20 cellular contexts compared by ENCODE assay signal in genomic region chr1:115879977-115880376, GRCh38. TPM values are rescaled to one million over a fixed set of nuclear protein-coding genes. Genes with fewer than 3 reads are reported as not detected.
A peak's percentile ranks its signal among the peaks of the same experiment; 100 is the strongest.
DNase-seq lines count a peak whose midpoint lies in the region; ATAC-seq and TF ChIP-seq lines count a peak whose summit lies in the region.
"Had no signal": no experiment of that assay in that cellular context is flagged by ENCODE, and none has a peak within 500 bp of the region (broad histone marks: within the 10 kb centered on the region; RNA-seq: fewer than 3 reads in every experiment).

No MANE protein-coding gene starts in this region.

- no peaks in the 10 kb centered on the region for H3K9me3 ChIP-seq in mucosa of descending colon
- H3K9me3 ChIP-seq: SJSA1, tibial nerve had no signal

- H3K36me3 ChIP-seq in mucosa of descending colon (ENCODE audit: low read depth), result no peaks in the 10 kb centered on the region
- H3K36me3 ChIP-seq: SJSA1, tibial nerve had no signal

- intact Hi-C loops in mucosa of descending colon (cut with DNase I, micrococcal nuclease), result no loop called here

- H3K4me3 ChIP-seq in GM12865 (ENCODE audit: low read depth, low read length), result no peak overlapping the region
- H3K4me3 ChIP-seq in mucosa of descending colon, result no peak overlapping the region
- H3K4me3 ChIP-seq: SJSA1, tibial nerve had no signal

- H3K27ac ChIP-seq in foreskin keratinocyte, result no peak overlapping the region
- H3K27ac ChIP-seq: SJSA1, tibial nerve had no signal

- peaks cover 6% of the 10 kb centered on the region for H3K4me1 ChIP-seq in foreskin keratinocyte
- H3K4me1 ChIP-seq in mucosa of descending colon (ENCODE audit: low read depth), result no peaks in the 10 kb centered on the region
- H3K4me1 ChIP-seq: tibial nerve had no signal

- no peak for ATAC-seq in foreskin keratinocyte
- ATAC-seq in mucosa of descending colon, result no peak
- ATAC-seq: left cardiac atrium; stimulated activated naive B cell treated with anti-CD40 and anti-IgM and Interleukin-4, amounts not matched to agents 10 μg/mL and 1 μg/mL and 100 μg/mL, for 72 hours had no signal

- DNase-seq in DMS 273 treated with DMSO at 0.1 percent for 48 hours (lab: John Stamatoyannopoulos, UW) (peak; percentile 8), GM12865 (ENCODE audit: low read depth) (no peak), NCI-H69 (lab: John Stamatoyannopoulos, UW) (peak; percentile 52), foreskin keratinocyte (peak in 1 of 2 donors; percentile 1), epidermal melanocyte (ENCODE audit: insufficient read length, low spot score) (no peak), mucosa of gallbladder (ENCODE audit: low spot score) (no peak), LoVo (ENCODE audit: low spot score) (no peak), mucosa of descending colon (no peak)
- DNase-seq: effector CD4-positive, alpha-beta T cell; EL; left cardiac atrium; NCI-H1930; NK-92 treated with Interleukin-12 subunit alpha and Interleukin-12 subunit beta, amount 100 ng/mL, for 24 hours; stimulated activated naive B cell treated with anti-CD40 and anti-IgM and Interleukin-4, amounts not matched to agents 10 μg/mL and 1 μg/mL and 100 μg/mL, for 72 hours; T-helper 9 cell had no signal

- H3K27me3 ChIP-seq in foreskin keratinocyte, result peaks cover 3% of the 10 kb centered on the region
- H3K27me3 ChIP-seq: tibial nerve had no signal

- TF ChIP-seq CTCF in GM12865 (IDR thresholded peaks at IDR 0.05; ENCODE audit: insufficient read depth, low read depth, low read length, missing control alignments) (peak; percentile 5), foreskin keratinocyte (conservative IDR thresholded peaks at IDR 0.05) (peak; percentile 36), mucosa of descending colon (IDR thresholded peaks at IDR 0.05) (no peak)

RNA-seq across cellular contexts. Expression of gene NHLH2, which starts 39.1 kb away (rescaled TPM):
- total RNA-seq in foreskin keratinocyte, result 0.07 and 0.14 TPM in 2 replicates
- polyA plus RNA-seq in foreskin keratinocyte, result 0.07 and 0.11 TPM in 2 replicates
- not detected for total RNA-seq in mucosa of gallbladder
- total RNA-seq in mucosa of descending colon, result not detected
- total RNA-seq: left cardiac atrium, mononuclear cell, osteoblast had no signal
- polyA plus RNA-seq: BJ had no signal

Comparison
In these comparisons a context has a peak if more than half of its experiments do, and no peak if none do; other contexts are left out.
1. DNase-seq: peak in DMS 273 treated with DMSO at 0.1 percent for 48 hours (single experiment) and NCI-H69 (single experiment); none in GM12865 (single experiment), epidermal melanocyte (single experiment), mucosa of gallbladder (single experiment), LoVo (single experiment) and mucosa of descending colon (0 of 3).